In the genomic region with DNA sequence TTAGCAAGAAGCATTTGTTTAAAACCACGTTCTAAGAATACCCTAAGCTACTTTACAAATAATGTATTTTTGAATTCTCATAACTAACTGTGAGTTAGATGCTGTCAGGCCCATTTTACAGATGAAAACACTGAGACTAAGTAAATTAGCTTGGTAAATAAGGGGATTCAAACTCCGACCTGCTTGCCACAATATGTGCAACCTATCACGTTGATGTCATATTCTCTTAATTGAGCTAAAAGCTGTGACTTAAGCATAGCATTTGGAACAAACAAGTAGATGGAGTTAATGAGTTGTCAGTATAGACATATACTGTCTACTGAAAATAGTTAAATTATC, we compare ENCODE assay signal across 16 cellular contexts. TPM values are rescaled to one million over a fixed set of nuclear protein-coding genes. Genes with fewer than 3 reads are reported as not detected.
"Had no signal": no experiment of that assay in that cellular context is flagged by ENCODE, and none has a peak within 500 bp of the region (broad histone marks: within the 10 kb centered on the region; RNA-seq: fewer than 3 reads in every experiment).

No MANE protein-coding gene starts in this region.

- H3K9me3 ChIP-seq: left lung, lower lobe of right lung, pancreas, psoas muscle, stomach, testis, thyroid gland, transverse colon, uterus had no signal

- H3K27ac Mint-ChIP-seq: immature natural killer cell; naive thymus-derived CD8-positive, alpha-beta T cell; nephron; stimulated activated naive B cell treated with anti-CD40 and anti-IgM and Interleukin-4, amounts not matched to agents 10 μg/mL and 1 μg/mL and 100 μg/mL, for 72 hours had no signal

- H3K27ac ChIP-seq: left lung, lower lobe of right lung, pancreas, psoas muscle, stomach, testis, thyroid gland, transverse colon, uterus had no signal

- H3K4me3 Mint-ChIP-seq: immature natural killer cell; naive thymus-derived CD8-positive, alpha-beta T cell; nephron; neural crest cell; stimulated activated naive B cell treated with anti-CD40 and anti-IgM and Interleukin-4, amounts not matched to agents 10 μg/mL and 1 μg/mL and 100 μg/mL, for 72 hours had no signal

- DNase-seq: immature natural killer cell; mammary epithelial cell; stimulated activated naive B cell treated with anti-CD40 and anti-IgM and Interleukin-4, amounts not matched to agents 10 μg/mL and 1 μg/mL and 100 μg/mL, for 72 hours had no signal

- H3K4me1 Mint-ChIP-seq: immature natural killer cell had no signal

- H3K4me1 ChIP-seq: left lung, lower lobe of right lung, pancreas, testis, thyroid gland, transverse colon, uterus had no signal

- H3K9me3 Mint-ChIP-seq: immature natural killer cell; naive thymus-derived CD8-positive, alpha-beta T cell; neural crest cell had no signal

- H3K27me3 ChIP-seq: pancreas, testis, thyroid gland, uterus had no signal

- H3K36me3 ChIP-seq: left lung, lower lobe of right lung, pancreas, stomach, thyroid gland, transverse colon, uterus had no signal

- H3K36me3 Mint-ChIP-seq: immature natural killer cell; naive thymus-derived CD8-positive, alpha-beta T cell; stimulated activated naive B cell treated with anti-CD40 and anti-IgM and Interleukin-4, amounts not matched to agents 10 μg/mL and 1 μg/mL and 100 μg/mL, for 72 hours had no signal

- H3K4me3 ChIP-seq: left lung, lower lobe of right lung, pancreas, psoas muscle, smooth muscle cell, stomach, testis, thyroid gland, transverse colon, uterus had no signal

- H3K4me2 ChIP-seq: smooth muscle cell had no signal

RNA-seq across cellular contexts. Expression of gene ARFGEF3, which starts 45.1 kb away (rescaled TPM):
- total RNA-seq: naive thymus-derived CD8-positive, alpha-beta T cell had no signal
- polyA plus RNA-seq: naive thymus-derived CD8-positive, alpha-beta T cell had no signal
